Comparison of ENCODE assay signal across 1 cellular context in genomic region chr17:17087424-17088103, GRCh38.
TF ChIP-seq lines count a peak whose summit lies in the region.

No MANE protein-coding gene starts in this region.

TF ChIP-seq in A549, 52 proteins besides CTCF, POLR2A, EP300 and RAD21 (continued from another document):
- no peak for TF ChIP-seq ZNF302 (CRISPR knock-in tag; IDR thresholded peaks at IDR 0.05)
- TF ChIP-seq HMGXB4 (CRISPR knock-in tag; IDR thresholded peaks at IDR 0.05; ENCODE audit: borderline replicate concordance), result no peak
- no peak for TF ChIP-seq SREBF2 (IDR thresholded peaks at IDR 0.05)
